In the genomic region with DNA sequence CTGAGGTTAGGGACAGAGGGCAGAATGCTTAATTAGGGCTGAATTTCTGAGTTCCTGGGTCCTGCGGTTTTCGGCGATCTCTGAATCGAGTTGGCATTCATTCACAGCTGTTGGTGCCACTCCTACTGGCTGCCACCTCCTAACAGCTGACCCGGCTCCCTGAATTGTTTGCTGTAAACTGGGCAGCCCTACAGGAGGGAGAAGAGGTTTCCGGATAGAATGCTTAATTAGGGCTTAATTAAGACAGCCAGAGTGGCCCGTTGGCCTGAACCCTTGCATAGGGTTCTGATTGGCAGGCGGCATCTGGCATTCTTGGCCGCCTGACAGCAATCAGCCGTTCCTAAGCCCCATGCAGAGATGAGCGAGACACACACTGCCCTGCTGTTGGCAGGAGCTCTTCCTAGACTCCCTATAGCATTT, we compare ENCODE assay signal across 9 cellular contexts. TPM values are rescaled to one million over a fixed set of nuclear protein-coding genes. Genes with fewer than 3 reads are reported as not detected.
DNase-seq lines count a peak whose midpoint lies in the region; ATAC-seq and TF ChIP-seq lines count a peak whose summit lies in the region.
"Had no signal": no experiment of that assay in that cellular context is flagged by ENCODE, and none has a peak within 500 bp of the region (broad histone marks: within the 10 kb centered on the region; RNA-seq: fewer than 3 reads in every experiment).

No MANE protein-coding gene starts in this region.

- peak; percentile 78 for DNase-seq in A673 (ENCODE audit: low spot score)
- peak; percentile 18 for DNase-seq in NCI-H1417 treated with DMSO at 0.1 percent for 48 hours (lab: John Stamatoyannopoulos, UW)
- DNase-seq in RPMI8226 = peak; percentile 56
- peak in 44 of 51 donors; percentile 3 to 80 (median 41) for DNase-seq in hypothalamus (lab: John Stamatoyannopoulos, UW)
- no peak for DNase-seq in CD1c-positive myeloid dendritic cell (ENCODE audit: extremely low spot score)
- no peak for DNase-seq in CD14-positive monocyte (ENCODE audit: low spot score)
- DNase-seq in activated CD8-positive, alpha-beta memory T cell treated with anti-CD3 and anti-CD28 coated beads, Interleukin-2, amount 10 ng/mL, durations not matched to agents 7 days and 5 days = no peak
- no peak for DNase-seq in HT-29 (ENCODE audit: low spot score)

- no peaks in the 10 kb centered on the region for H3K36me3 ChIP-seq in A673 (ENCODE audit: insufficient read depth, low read length, poor library complexity, severe bottlenecking)
- H3K36me3 ChIP-seq: esophagus muscularis mucosa had no signal

- H3K27me3 Mint-ChIP-seq in CD14-positive monocyte (ENCODE audit: low read depth in 3 of 3) = peaks cover 0 to 5% (median 4%) of the 10 kb centered on the region in 3 donors
- peaks cover 23% of the 10 kb centered on the region for H3K27me3 Mint-ChIP-seq in activated CD8-positive, alpha-beta memory T cell treated with anti-CD3 and anti-CD28 coated beads, Interleukin-2, amount 10 ng/mL, durations not matched to agents 7 days and 5 days

- POLR2A ChIA-PET in A673 (lab: Charles Lee; ENCODE audit: low non-redundant PET) = no interaction called here

- no TSS peak for BruUV-seq in A673 (replicated peaks; lab: Mats Ljungman, UMichigan)

- ATAC-seq in activated CD8-positive, alpha-beta memory T cell treated with anti-CD3 and anti-CD28 coated beads, Interleukin-2, amount 10 ng/mL, durations not matched to agents 7 days and 5 days = no peak

- H3K9me3 ChIP-seq in A673 (ENCODE audit: low read depth, low read length, poor library complexity, severe bottlenecking) = no peaks in the 10 kb centered on the region
- H3K9me3 ChIP-seq: esophagus muscularis mucosa had no signal

- no peak overlapping the region for H3K27ac ChIP-seq in A673 (ENCODE audit: low read depth, low read length, poor library complexity, severe bottlenecking)
- H3K27ac ChIP-seq: esophagus muscularis mucosa had no signal

- H3K9me3 Mint-ChIP-seq in CD14-positive monocyte = no peaks in the 10 kb centered on the region
- H3K9me3 Mint-ChIP-seq in activated CD8-positive, alpha-beta memory T cell treated with anti-CD3 and anti-CD28 coated beads, Interleukin-2, amount 10 ng/mL, durations not matched to agents 7 days and 5 days (ENCODE audit: low read depth) = no peaks in the 10 kb centered on the region

- H3K36me3 Mint-ChIP-seq in CD14-positive monocyte = no peaks in the 10 kb centered on the region
- no peaks in the 10 kb centered on the region for H3K36me3 Mint-ChIP-seq in activated CD8-positive, alpha-beta memory T cell treated with anti-CD3 and anti-CD28 coated beads, Interleukin-2, amount 10 ng/mL, durations not matched to agents 7 days and 5 days

- H3K4me1 ChIP-seq in A673 (ENCODE audit: insufficient read depth, low read length, poor library complexity, severe bottlenecking) = peaks cover 11% of the 10 kb centered on the region

- H3K4me3 Mint-ChIP-seq in CD14-positive monocyte = no peak overlapping the region
- no peak overlapping the region for H3K4me3 Mint-ChIP-seq in activated CD8-positive, alpha-beta memory T cell treated with anti-CD3 and anti-CD28 coated beads, Interleukin-2, amount 10 ng/mL, durations not matched to agents 7 days and 5 days

- no peak overlapping the region for H3K4me3 ChIP-seq in A673 (ENCODE audit: low read depth, low read length, poor library complexity, severe bottlenecking)
- H3K4me3 ChIP-seq: esophagus muscularis mucosa had no signal

- CTCF ChIA-PET in A673 (lab: Charles Lee) = no interaction called here
- CTCF ChIA-PET in activated CD8-positive, alpha-beta memory T cell treated with anti-CD3 and anti-CD28 coated beads, Interleukin-2, amount 10 ng/mL, durations not matched to agents 7 days and 5 days (lab: Charles Lee) = no interaction called here

- no peaks in the 10 kb centered on the region for H3K4me1 Mint-ChIP-seq in CD14-positive monocyte
- no peaks in the 10 kb centered on the region for H3K4me1 Mint-ChIP-seq in activated CD8-positive, alpha-beta memory T cell treated with anti-CD3 and anti-CD28 coated beads, Interleukin-2, amount 10 ng/mL, durations not matched to agents 7 days and 5 days

- H3K27ac Mint-ChIP-seq in CD14-positive monocyte = no peak overlapping the region
- no peak overlapping the region for H3K27ac Mint-ChIP-seq in activated CD8-positive, alpha-beta memory T cell treated with anti-CD3 and anti-CD28 coated beads, Interleukin-2, amount 10 ng/mL, durations not matched to agents 7 days and 5 days

- no peak for TF ChIP-seq CTCF in A673 (conservative IDR thresholded peaks at IDR 0.05; ENCODE audit: low read depth, low read length)
- no peak for TF ChIP-seq CTCF in CD14-positive monocyte (IDR thresholded peaks at IDR 0.05)

- H3K27me3 ChIP-seq in A673 (replicated peaks; ENCODE audit: insufficient read depth, low read depth, low read length, poor library complexity) = peaks cover 3% of the 10 kb centered on the region

- intact Hi-C loops in A673 (cut with micrococcal nuclease; ENCODE audit: unreplicated experiment) = no loop called here
- intact Hi-C loops in CD14-positive monocyte (cut with micrococcal nuclease) = no loop called here

RNA-seq across cellular contexts. Expression of a gene that starts 25.7 kb away (rescaled TPM):
- total RNA-seq in A673 (2021) = not detected in 2 replicates
- not detected for polyA plus RNA-seq in CD14-positive monocyte
- not detected for total RNA-seq in activated CD8-positive, alpha-beta memory T cell treated with anti-CD3 and anti-CD28 coated beads, Interleukin-2, amount 10 ng/mL, durations not matched to agents 7 days and 5 days
- total RNA-seq in HT-29 (2014; rRNA removed; shearing (Covaris generic)) = not detected in 2 replicates

Comparison
In these comparisons a context has a peak if more than half of its experiments do, and no peak if none do; other contexts are left out.
1. DNase-seq: peak in A673 (single experiment), NCI-H1417 treated with DMSO at 0.1 percent for 48 hours (single experiment), RPMI8226 (single experiment) and hypothalamus (44 of 51); none in CD1c-positive myeloid dendritic cell (single experiment), CD14-positive monocyte (single experiment), activated CD8-positive, alpha-beta memory T cell treated with anti-CD3 and anti-CD28 coated beads, Interleukin-2, amount 10 ng/mL, durations not matched to agents 7 days and 5 days (single experiment) and HT-29 (single experiment).